Comparison of ENCODE assay signal across 9 cellular contexts in the genomic region with DNA sequence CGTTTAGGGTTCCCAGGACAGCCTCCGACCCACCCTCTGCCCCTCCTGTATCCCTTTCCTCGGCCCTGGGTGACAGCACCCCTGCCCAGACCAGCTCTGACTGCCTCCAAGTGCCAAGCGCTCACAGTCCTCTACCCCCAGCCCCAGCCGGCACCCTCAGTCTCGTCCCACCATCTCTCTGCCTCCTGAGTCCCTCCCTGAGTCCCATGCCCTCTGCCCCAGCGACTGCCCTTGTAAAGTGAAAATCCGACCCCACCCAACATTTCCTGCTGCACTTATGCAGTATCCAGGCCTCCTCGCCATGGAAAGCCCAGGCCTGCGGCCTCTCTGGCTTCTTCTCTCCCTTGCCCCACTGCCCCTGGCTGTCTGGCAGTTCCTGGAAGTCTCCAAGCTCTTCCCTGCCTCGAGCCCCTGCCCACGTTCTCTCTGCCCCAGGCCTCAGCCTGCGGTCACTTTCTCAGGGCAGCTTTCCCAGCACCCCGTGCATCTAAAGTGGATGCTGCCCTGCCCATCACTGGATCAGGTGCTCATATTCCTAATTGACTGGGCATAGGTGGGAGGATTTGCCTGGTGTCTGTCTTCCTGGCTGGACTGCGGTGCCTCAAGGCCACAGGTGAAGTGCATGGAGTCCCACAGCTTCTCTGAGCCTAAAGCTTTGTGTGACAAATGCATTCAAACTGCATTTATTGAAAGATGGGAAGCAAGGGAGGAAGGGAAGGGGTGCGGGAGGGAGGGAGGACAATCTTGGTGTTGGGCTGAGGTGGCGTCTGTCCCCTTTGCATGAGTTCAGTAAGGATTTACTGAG. TPM values are rescaled to one million over a fixed set of nuclear protein-coding genes. Genes with fewer than 3 reads are reported as not detected.
DNase-seq lines count a peak whose midpoint lies in the region; ATAC-seq and TF ChIP-seq lines count a peak whose summit lies in the region.
"Had no signal": no experiment of that assay in that cellular context is flagged by ENCODE, and none has a peak within 500 bp of the region (broad histone marks: within the 10 kb centered on the region; RNA-seq: fewer than 3 reads in every experiment).

No MANE protein-coding gene starts in this region.

- no peak overlapping the region for H2AFZ ChIP-seq in mammary epithelial cell (ENCODE audit: low read depth, low read length)

- H3K4me2 ChIP-seq in mammary epithelial cell (ENCODE audit: insufficient read depth, low read depth, low read length), result no peak overlapping the region

- TF ChIP-seq POLR2A in upper lobe of left lung (IDR thresholded peaks at IDR 0.05), result no peak

- no peaks in the 10 kb centered on the region for H4K20me1 ChIP-seq in mammary epithelial cell (ENCODE audit: insufficient read depth, low read length)

- no TSS peak for BruUV-seq in mammary epithelial cell (replicated peaks; lab: Mats Ljungman, UMichigan)

- H3K36me3 ChIP-seq in heart right ventricle (no peaks in the 10 kb centered on the region), upper lobe of left lung (no peaks in the 10 kb centered on the region), mammary epithelial cell (ENCODE audit: insufficient read depth, low read length) (no peaks in the 10 kb centered on the region)

- H3K9me3 ChIP-seq in heart right ventricle, result no peaks in the 10 kb centered on the region
- no peaks in the 10 kb centered on the region for H3K9me3 ChIP-seq in upper lobe of left lung
- H3K9me3 ChIP-seq in mammary epithelial cell (replicated peaks; ENCODE audit: insufficient read depth, low read length), result no peaks in the 10 kb centered on the region

- intact Hi-C loops in heart right ventricle (cut with DNase I) (loop anchor here in 5 of 10 donors (2.0 kb wide), 3 partner anchors 29 to 93 kb away; no protein-coding TSS in a partner anchor), mammary epithelial cell (cut with micrococcal nuclease) (loop anchor here (2.0 kb wide), 2 partner anchors 89 to 289 kb away; no protein-coding TSS in a partner anchor)

- in situ Hi-C loops in mammary epithelial cell (cut with MboI; ENCODE audit: low sequenced_read_pairs in 2 of 2), result no loop called here

- TF ChIP-seq CTCF in heart right ventricle (IDR thresholded peaks at IDR 0.05), result no peak
- no peak for TF ChIP-seq CTCF in upper lobe of left lung (IDR thresholded peaks at IDR 0.05)
- TF ChIP-seq CTCF in mammary epithelial cell (conservative IDR thresholded peaks at IDR 0.05 in 1 of 2, IDR thresholded peaks at IDR 0.05 in 1 of 2; ENCODE audit: extremely low read depth in 1 of 2, insufficient read depth in 1 of 2, low read depth in 1 of 2, low read length in 2 of 2), result no peak

- H3K4me1 ChIP-seq in heart right ventricle (peaks cover 2 to 40% (median 20%) of the 10 kb centered on the region in 9 donors), upper lobe of left lung (peaks cover 15 to 22% (median 16%) of the 10 kb centered on the region in 4 donors), mammary epithelial cell (ENCODE audit: insufficient read depth, low read length) (peaks cover 2% of the 10 kb centered on the region)
- H3K4me1 ChIP-seq: parathyroid adenoma had no signal

- WGBS in heart right ventricle, 2 donors, result 59 to 66% methylated on average over 17 of the region's 17 CpGs
- WGBS in upper lobe of left lung, 2 donors, result 67 to 68% methylated on average over 17 of the region's 17 CpGs
- WGBS in mammary epithelial cell (ENCODE audit: low coverage, missing lambda C conversion rate), result 57% methylated on average over 11 of the region's 17 CpGs

- H3K79me2 ChIP-seq in mammary epithelial cell (ENCODE audit: insufficient read depth, low read length), result no peaks in the 10 kb centered on the region
- H3K79me2 ChIP-seq: parathyroid adenoma had no signal

- peaks cover 0 to 4% (median 0%) of the 10 kb centered on the region in 7 donors for H3K27me3 ChIP-seq in heart right ventricle
- H3K27me3 ChIP-seq in upper lobe of left lung, result no peaks in the 10 kb centered on the region
- H3K27me3 ChIP-seq in mammary epithelial cell (ENCODE audit: insufficient read depth, low read length), result no peaks in the 10 kb centered on the region

- ATAC-seq in heart right ventricle (peak in 7 of 8 donors; percentile 16 to 68 (median 44)), upper lobe of left lung (ENCODE audit: low FRiP score in 2 of 2) (no peak)

- peak; percentile 17 for DNase-seq in activated T-cell treated with anti-CD3 and anti-CD28 coated beads, Interleukin-2, amount 50 U/mL, for 1 hour
- DNase-seq in activated T-cell treated with anti-CD3 and anti-CD28 coated beads for 4 hours, result no peak
- no peak for DNase-seq in heart right ventricle
- DNase-seq in upper lobe of left lung, result no peak
- DNase-seq in hypothalamus (lab: John Stamatoyannopoulos, UW), result no peak
- DNase-seq in mammary epithelial cell, result no peak

- TF ChIP-seq EP300 in upper lobe of left lung (IDR thresholded peaks at IDR 0.05), result no peak

- H3K9ac ChIP-seq in mammary epithelial cell (ENCODE audit: insufficient read depth, low read length), result no peak overlapping the region
- H3K9ac ChIP-seq: parathyroid adenoma had no signal

- CTCF ChIA-PET in mammary epithelial cell (lab: Charles Lee; ENCODE audit: low non-redundant PET), result no interaction called here

- dilution Hi-C loops in mammary epithelial cell (cut with HindIII; ENCODE audit: low sequenced_read_pairs), result no loop called here

- peak overlapping the region in 1 of 10 donors; percentile 25 for H3K4me3 ChIP-seq in heart right ventricle
- peak overlapping the region in 1 of 4 donors; percentile 18 for H3K4me3 ChIP-seq in upper lobe of left lung
- H3K4me3 ChIP-seq in mammary epithelial cell (replicated peaks in 1 of 3; ENCODE audit: insufficient read depth in 1 of 3, low read depth in 2 of 3, low read length in 3 of 3), result no peak overlapping the region

- peak overlapping the region in 6 of 10 donors; percentile 43 to 72 (median 54) for H3K27ac ChIP-seq in heart right ventricle
- peak overlapping the region in 3 of 4 donors; percentile 68 to 81 (median 70) for H3K27ac ChIP-seq in upper lobe of left lung
- no peak overlapping the region for H3K27ac ChIP-seq in mammary epithelial cell (ENCODE audit: insufficient read depth, low read depth, low read length)
- H3K27ac ChIP-seq: parathyroid adenoma had no signal

RNA-seq across cellular contexts. Expression of a gene that starts 17.7 kb away (rescaled TPM):
- 10 to 100 TPM in 1 of 10 donors, 1 to 10 TPM in 3, under 1 TPM in 6; 0.19 to 10.3 (median 0.75) TPM for total RNA-seq in heart right ventricle
- polyA plus RNA-seq in heart right ventricle, result under 1 TPM; 0.16 to 0.22 TPM
- 1 to 10 TPM; 3.4 to 9.4 (median 5.8) TPM for total RNA-seq in upper lobe of left lung
- total RNA-seq in mammary epithelial cell, result under 1 TPM; 0.40 to 0.50 TPM
- 0.05 TPM for polyA plus RNA-seq in mammary epithelial cell
- polyA minus RNA-seq in mammary epithelial cell, result not detected
- total RNA-seq: bronchial epithelial cell had no signal

RNA-seq across cellular contexts. Expression of a gene that starts 20.7 kb away (rescaled TPM):
- total RNA-seq in heart right ventricle, result 1 to 10 TPM in 8 of 10 donors, under 1 TPM in 2; 0.51 to 6.4 (median 1.4) TPM
- 1 to 10 TPM; 2.9 to 4.1 TPM for polyA plus RNA-seq in heart right ventricle
- total RNA-seq in upper lobe of left lung, result 1 to 10 TPM; 2.1 to 8.4 (median 4.7) TPM
- total RNA-seq in mammary epithelial cell, result 1 to 10 TPM; 3.3 to 3.7 TPM
- 3.1 TPM for polyA plus RNA-seq in mammary epithelial cell
- polyA minus RNA-seq in mammary epithelial cell, result 4.7 TPM

RNA-seq across cellular contexts. Expression of a gene that starts 44.9 kb away (rescaled TPM):
- total RNA-seq in heart right ventricle (not detected), upper lobe of left lung (under 1 TPM in 2 of 6 donors, not detected in 4; 0.06 to 0.13 TPM), mammary epithelial cell (not detected)
- polyA plus RNA-seq in heart right ventricle (not detected), mammary epithelial cell (not detected)
- not detected for polyA minus RNA-seq in mammary epithelial cell
- total RNA-seq: bronchial epithelial cell had no signal

RNA-seq across cellular contexts. Expression of a gene that starts 57.9 kb away (rescaled TPM):
- total RNA-seq in heart right ventricle, result not detected
- not detected for polyA plus RNA-seq in heart right ventricle
- 1 to 10 TPM in 5 of 6 donors, under 1 TPM in 1; 0.47 to 8.2 (median 2.0) TPM for total RNA-seq in upper lobe of left lung
- total RNA-seq in mammary epithelial cell, result not detected
- polyA plus RNA-seq in mammary epithelial cell, result not detected
- polyA minus RNA-seq in mammary epithelial cell, result not detected
- total RNA-seq: bronchial epithelial cell, H7 had no signal

Comparison
In these comparisons a context has a peak if more than half of its experiments do, and no peak if none do; other contexts are left out.
1. ATAC-seq: peak in heart right ventricle (7 of 8); none in upper lobe of left lung (0 of 2).